In genomic region chr6:44554194-44554593, GRCh38 we compare ENCODE assay signal across 5 cellular contexts.
"Had no signal": no experiment of that assay in that cellular context is flagged by ENCODE, and none has a peak within 500 bp of the region (broad histone marks: within the 10 kb centered on the region; RNA-seq: fewer than 3 reads in every experiment).

No MANE protein-coding gene starts in this region.

- ATAC-seq: HepG2, K562 had no signal

- DNase-seq: IMR-90, KBM-7, KG1 had no signal
